Comparison of ENCODE assay signal across 22 cellular contexts in the genomic region with DNA sequence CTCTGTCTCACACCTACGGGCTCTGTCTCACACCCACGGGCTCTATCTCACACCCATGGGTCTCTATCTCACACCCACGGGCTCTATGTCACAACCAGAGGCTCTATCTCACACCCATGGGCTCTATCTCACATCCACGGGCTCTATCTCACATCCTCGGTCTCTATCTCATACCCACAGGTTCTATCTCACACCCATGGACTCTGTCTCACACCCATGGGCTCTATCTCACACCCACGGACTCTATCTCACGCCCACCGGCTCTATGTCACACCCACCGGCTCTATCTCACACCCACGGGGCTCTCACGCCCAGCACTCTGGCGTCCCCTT.
DNase-seq lines count a peak whose midpoint lies in the region; ATAC-seq and TF ChIP-seq lines count a peak whose summit lies in the region.
"Had no signal": no experiment of that assay in that cellular context is flagged by ENCODE, and none has a peak within 500 bp of the region (broad histone marks: within the 10 kb centered on the region; RNA-seq: fewer than 3 reads in every experiment).

No MANE protein-coding gene starts in this region.

- no peaks in the 10 kb centered on the region for H3K79me2 ChIP-seq in neural progenitor cell (ENCODE audit: low read depth)
- H3K79me2 ChIP-seq: parathyroid adenoma had no signal

- no peaks in the 10 kb centered on the region for H3K27me3 ChIP-seq in esophagus muscularis mucosa
- H3K27me3 ChIP-seq in neural progenitor cell: no peaks in the 10 kb centered on the region
- no peaks in the 10 kb centered on the region for H3K27me3 ChIP-seq in SJCRH30
- H3K27me3 ChIP-seq: upper lobe of right lung had no signal

- intact Hi-C loops in esophagus muscularis mucosa (cut with DNase I): no loop called here

- no peak overlapping the region for H3K9ac ChIP-seq in neural progenitor cell
- H3K9ac ChIP-seq: parathyroid adenoma had no signal

- no peak overlapping the region for H3K4me3 Mint-ChIP-seq in stimulated activated naive CD8-positive, alpha-beta T cell treated with anti-CD3 and anti-CD28 coated beads, Interleukin-15, Interleukin-2, amounts not matched to agents 100 ng/mL and 50 ng/mL, for 24 hours
- no peak overlapping the region for H3K4me3 Mint-ChIP-seq in stimulated activated naive CD8-positive, alpha-beta T cell treated with anti-CD3 and anti-CD28 coated beads, Interleukin-15, amount 100 ng/mL, for 72 hours
- H3K4me3 Mint-ChIP-seq in neural progenitor cell: no peak overlapping the region
- H3K4me3 Mint-ChIP-seq: activated naive CD8-positive, alpha-beta T cell treated with anti-CD3 and anti-CD28 coated beads, Interleukin-2, amount 50 U/mL, for 24 hours; CD4-positive, alpha-beta T cell; IgD-negative memory B cell had no signal

- H3K4me3 ChIP-seq in esophagus muscularis mucosa: no peak overlapping the region
- H3K4me3 ChIP-seq in neural progenitor cell: no peak overlapping the region
- no peak overlapping the region for H3K4me3 ChIP-seq in SJCRH30
- H3K4me3 ChIP-seq: spleen, upper lobe of right lung had no signal

- TF ChIP-seq CTCF in esophagus muscularis mucosa (IDR thresholded peaks at IDR 0.05): no peak
- no peak for TF ChIP-seq CTCF in neural progenitor cell (IDR thresholded peaks at IDR 0.05)

- 93% methylated on average over 12 of the region's 12 CpGs for WGBS in esophagus muscularis mucosa

- TF ChIP-seq EP300 in esophagus muscularis mucosa (IDR thresholded peaks at IDR 0.05): no peak

- H3K9me3 ChIP-seq in esophagus muscularis mucosa (no peaks in the 10 kb centered on the region), neural progenitor cell (ENCODE audit: low read depth) (no peaks in the 10 kb centered on the region), SJCRH30 (replicated peaks) (no peaks in the 10 kb centered on the region)
- H3K9me3 ChIP-seq: spleen, upper lobe of right lung had no signal

- H3K36me3 ChIP-seq in esophagus muscularis mucosa (peaks cover 0 to 7% (median 0%) of the 10 kb centered on the region in 4 donors), neural progenitor cell (no peaks in the 10 kb centered on the region), SJCRH30 (peaks cover 2% of the 10 kb centered on the region; the same call in 1 of the 2 replicates)
- H3K36me3 ChIP-seq: spleen, upper lobe of right lung had no signal

- H4K20me1 ChIP-seq in neural progenitor cell (ENCODE audit: low read depth): no peaks in the 10 kb centered on the region

- no peaks in the 10 kb centered on the region for H3K4me1 Mint-ChIP-seq in stimulated activated naive CD8-positive, alpha-beta T cell treated with anti-CD3 and anti-CD28 coated beads, Interleukin-15, Interleukin-2, amounts not matched to agents 100 ng/mL and 50 ng/mL, for 24 hours (ENCODE audit: low read depth)
- H3K4me1 Mint-ChIP-seq in stimulated activated naive CD8-positive, alpha-beta T cell treated with anti-CD3 and anti-CD28 coated beads, Interleukin-15, amount 100 ng/mL, for 72 hours: no peaks in the 10 kb centered on the region
- H3K4me1 Mint-ChIP-seq in neural progenitor cell: peaks cover 47% of the 10 kb centered on the region
- H3K4me1 Mint-ChIP-seq: activated naive CD8-positive, alpha-beta T cell treated with anti-CD3 and anti-CD28 coated beads, Interleukin-2, amount 50 U/mL, for 24 hours; IgD-negative memory B cell had no signal

- peaks cover 57 to 89% (median 72%) of the 10 kb centered on the region in 4 donors for H3K4me1 ChIP-seq in esophagus muscularis mucosa
- H3K4me1 ChIP-seq in neural progenitor cell: peaks cover 3% of the 10 kb centered on the region
- H3K4me1 ChIP-seq in SJCRH30: peaks cover 49% of the 10 kb centered on the region
- H3K4me1 ChIP-seq: parathyroid adenoma had no signal

- H3F3A ChIP-seq in neural progenitor cell (ENCODE audit: low read depth): peaks cover 8% of the 10 kb centered on the region

- no peak for ATAC-seq in stimulated activated naive CD8-positive, alpha-beta T cell treated with anti-CD3 and anti-CD28 coated beads, Interleukin-15, amount 100 ng/mL, for 72 hours
- ATAC-seq: activated naive CD8-positive, alpha-beta T cell treated with anti-CD3 and anti-CD28 coated beads, Interleukin-2, amount 50 U/mL, for 24 hours; left colon; upper lobe of right lung had no signal

- no peak overlapping the region for H2AFZ ChIP-seq in neural progenitor cell (replicated peaks)
- H2AFZ ChIP-seq: parathyroid adenoma had no signal

- TF ChIP-seq POLR2A in esophagus muscularis mucosa (IDR thresholded peaks at IDR 0.05; ENCODE audit: low read depth): no peak

- H3K9me3 Mint-ChIP-seq in stimulated activated naive CD8-positive, alpha-beta T cell treated with anti-CD3 and anti-CD28 coated beads, Interleukin-15, Interleukin-2, amounts not matched to agents 100 ng/mL and 50 ng/mL, for 24 hours: peaks cover 8% of the 10 kb centered on the region
- peaks cover 15 to 19% of the 10 kb centered on the region in 2 donors for H3K9me3 Mint-ChIP-seq in stimulated activated naive CD8-positive, alpha-beta T cell treated with anti-CD3 and anti-CD28 coated beads, Interleukin-15, amount 100 ng/mL, for 72 hours
- peaks cover 13% of the 10 kb centered on the region for H3K9me3 Mint-ChIP-seq in neural progenitor cell

- H3K27ac ChIP-seq in esophagus muscularis mucosa (replicated peaks in 1 of 4) (peak overlapping the region; percentile 74 to 91 (median 76)), neural progenitor cell (no peak overlapping the region), SJCRH30 (no peak overlapping the region), substantia nigra (ENCODE audit: low read depth, low read length, poor library complexity, severe bottlenecking) (no peak overlapping the region)
- H3K27ac ChIP-seq: parathyroid adenoma, upper lobe of right lung had no signal

- no peak for DNase-seq in stimulated activated naive CD8-positive, alpha-beta T cell treated with anti-CD3 and anti-CD28 coated beads, Interleukin-15, amount 100 ng/mL, for 72 hours
- DNase-seq in esophagus muscularis mucosa (ENCODE audit: extremely low spot score): no peak
- no peak for DNase-seq in neural progenitor cell (ENCODE audit: low spot score)
- DNase-seq in HT-29 (ENCODE audit: low spot score): no peak
- DNase-seq in SJCRH30: no peak
- DNase-seq in substantia nigra (lab: John Stamatoyannopoulos, UW): no peak
- no peak for DNase-seq in DMS 273 (lab: John Stamatoyannopoulos, UW; ENCODE audit: unreplicated experiment)
- DNase-seq: activated CD4-positive, CD25-positive, alpha-beta regulatory T cell; activated naive CD8-positive, alpha-beta T cell treated with anti-CD3 and anti-CD28 coated beads, Interleukin-2, amount 50 U/mL, for 24 hours; CD4-positive, alpha-beta T cell; central memory CD4-positive, alpha-beta T cell; effector memory CD4-positive, alpha-beta T cell; left colon; NCI-H187 treated with DMSO at 0.1 percent for 48 hours; NCI-H446 treated with DMSO at 0.1 percent for 48 hours; SHP77 treated with DMSO at 0.1 percent for 48 hours; spleen; T-helper 2 cell; upper lobe of right lung had no signal

- peaks cover 13% of the 10 kb centered on the region for H3K27me3 Mint-ChIP-seq in stimulated activated naive CD8-positive, alpha-beta T cell treated with anti-CD3 and anti-CD28 coated beads, Interleukin-15, Interleukin-2, amounts not matched to agents 100 ng/mL and 50 ng/mL, for 24 hours
- peaks cover 37% of the 10 kb centered on the region for H3K27me3 Mint-ChIP-seq in stimulated activated naive CD8-positive, alpha-beta T cell treated with anti-CD3 and anti-CD28 coated beads, Interleukin-15, amount 100 ng/mL, for 72 hours
- H3K27me3 Mint-ChIP-seq in neural progenitor cell (ENCODE audit: insufficient read depth, low read depth): no peaks in the 10 kb centered on the region

- no peak overlapping the region for H3K4me2 ChIP-seq in neural progenitor cell

- peak overlapping the region; percentile 56 for H3K27ac Mint-ChIP-seq in stimulated activated naive CD8-positive, alpha-beta T cell treated with anti-CD3 and anti-CD28 coated beads, Interleukin-15, Interleukin-2, amounts not matched to agents 100 ng/mL and 50 ng/mL, for 24 hours
- no peak overlapping the region for H3K27ac Mint-ChIP-seq in stimulated activated naive CD8-positive, alpha-beta T cell treated with anti-CD3 and anti-CD28 coated beads, Interleukin-15, amount 100 ng/mL, for 72 hours
- H3K27ac Mint-ChIP-seq in neural progenitor cell: peak overlapping the region; percentile 93
- H3K27ac Mint-ChIP-seq: activated naive CD8-positive, alpha-beta T cell treated with anti-CD3 and anti-CD28 coated beads, Interleukin-2, amount 50 U/mL, for 24 hours; CD4-positive, alpha-beta T cell had no signal

- H3K36me3 Mint-ChIP-seq in stimulated activated naive CD8-positive, alpha-beta T cell treated with anti-CD3 and anti-CD28 coated beads, Interleukin-15, Interleukin-2, amounts not matched to agents 100 ng/mL and 50 ng/mL, for 24 hours (ENCODE audit: low read depth): no peaks in the 10 kb centered on the region
- peaks cover 27% of the 10 kb centered on the region for H3K36me3 Mint-ChIP-seq in neural progenitor cell
- H3K36me3 Mint-ChIP-seq: IgD-negative memory B cell had no signal

Comparison
In these comparisons a context has a peak if more than half of its experiments do, and no peak if none do; other contexts are left out.
1. H3K27ac Mint-ChIP-seq: peak in stimulated activated naive CD8-positive, alpha-beta T cell treated with anti-CD3 and anti-CD28 coated beads, Interleukin-15, Interleukin-2, amounts not matched to agents 100 ng/mL and 50 ng/mL, for 24 hours (single experiment) and neural progenitor cell (single experiment); none in stimulated activated naive CD8-positive, alpha-beta T cell treated with anti-CD3 and anti-CD28 coated beads, Interleukin-15, amount 100 ng/mL, for 72 hours (0 of 2).
2. H3K27ac ChIP-seq: peak in esophagus muscularis mucosa (4 of 4); none in neural progenitor cell (single experiment), SJCRH30 (single experiment) and substantia nigra (single experiment).